21 cellular contexts compared by ENCODE assay signal in genomic region chr21:17989780-17990179, GRCh38.
"Had no signal": no experiment of that assay in that cellular context is flagged by ENCODE, and none has a peak within 500 bp of the region (broad histone marks: within the 10 kb centered on the region; RNA-seq: fewer than 3 reads in every experiment).

No MANE protein-coding gene starts in this region.

- H3K9me3 Mint-ChIP-seq: activated T-helper 1 cell treated with anti-CD3 and anti-CD28 coated beads, Interleukin-12 subunit alpha, Interleukin-12 subunit beta, Interleukin-2, Interleukin-4 antibody, amounts not matched to agents 30 ng/mL and 10 ng/mL and 1 ng/mL, durations not matched to agents 14 hours and 24 hours and 36 hours; stimulated activated naive CD8-positive, alpha-beta T cell treated with anti-CD3 and anti-CD28 coated beads, Interleukin-15, Interleukin-2, amounts not matched to agents 100 ng/mL and 50 ng/mL, for 24 hours had no signal

- H3K4me1 Mint-ChIP-seq: activated CD4-positive, alpha-beta T cell treated with anti-CD3 and anti-CD28 coated beads, Interleukin-2, amount 10 ng/mL, durations not matched to agents 7 days and 5 days; activated CD8-positive, alpha-beta memory T cell treated with anti-CD3 and anti-CD28 coated beads, Interleukin-2, amount 10 ng/mL, durations not matched to agents 7 days and 5 days; activated naive CD8-positive, alpha-beta T cell treated with anti-CD3 and anti-CD28 coated beads, Interleukin-2, amount 50 U/mL, for 24 hours; nephron progenitor cell had no signal

- H3K9me3 ChIP-seq: right lobe of liver, thyroid gland, upper lobe of right lung had no signal

- H3K27ac ChIP-seq: heart left ventricle, right lobe of liver, skin epidermis, thyroid gland, upper lobe of right lung had no signal

- ATAC-seq: activated CD8-positive, alpha-beta memory T cell treated with anti-CD3 and anti-CD28 coated beads, Interleukin-2, amount 10 ng/mL, durations not matched to agents 7 days and 5 days; activated CD8-positive, alpha-beta T cell treated with anti-CD3 and anti-CD28 coated beads for 36 hours; activated naive CD8-positive, alpha-beta T cell treated with anti-CD3 and anti-CD28 coated beads, Interleukin-2, amount 50 U/mL, for 24 hours; heart left ventricle; left cardiac atrium; right lobe of liver; upper lobe of right lung had no signal

- H3K4me1 ChIP-seq: heart left ventricle, right lobe of liver, thyroid gland, upper lobe of right lung had no signal

- H3K4me3 Mint-ChIP-seq: activated CD4-positive, alpha-beta T cell treated with anti-CD3 and anti-CD28 coated beads, Interleukin-2, amount 10 ng/mL, durations not matched to agents 7 days and 5 days; activated CD8-positive, alpha-beta memory T cell treated with anti-CD3 and anti-CD28 coated beads, Interleukin-2, amount 10 ng/mL, durations not matched to agents 7 days and 5 days; activated CD8-positive, alpha-beta T cell treated with anti-CD3 and anti-CD28 coated beads for 36 hours; activated naive CD8-positive, alpha-beta T cell treated with anti-CD3 and anti-CD28 coated beads, Interleukin-2, amount 50 U/mL, for 24 hours; activated T-helper 1 cell treated with anti-CD3 and anti-CD28 coated beads, Interleukin-12 subunit alpha, Interleukin-12 subunit beta, Interleukin-2, Interleukin-4 antibody, amounts not matched to agents 30 ng/mL and 10 ng/mL and 1 ng/mL, durations not matched to agents 14 hours and 24 hours and 36 hours; nephron progenitor cell; stimulated activated naive CD8-positive, alpha-beta T cell treated with anti-CD3 and anti-CD28 coated beads, Interleukin-15, Interleukin-2, amounts not matched to agents 100 ng/mL and 50 ng/mL, for 24 hours; T-helper 1 cell treated with Interleukin-12 subunit alpha and Interleukin-12 subunit beta and Interleukin-4 antibody, amounts not matched to agents 30 μg/mL and 1 μg/mL, for 36 hours had no signal

- H3K36me3 Mint-ChIP-seq: activated CD8-positive, alpha-beta memory T cell treated with anti-CD3 and anti-CD28 coated beads, Interleukin-2, amount 10 ng/mL, durations not matched to agents 7 days and 5 days had no signal

- H3K36me3 ChIP-seq: heart left ventricle, right lobe of liver, thyroid gland, upper lobe of right lung had no signal

- H3K27me3 ChIP-seq: heart left ventricle, right lobe of liver, thyroid gland, upper lobe of right lung had no signal

- H3K27me3 Mint-ChIP-seq: activated CD4-positive, alpha-beta T cell treated with anti-CD3 and anti-CD28 coated beads, Interleukin-2, amount 10 ng/mL, durations not matched to agents 7 days and 5 days; activated CD8-positive, alpha-beta memory T cell treated with anti-CD3 and anti-CD28 coated beads, Interleukin-2, amount 10 ng/mL, durations not matched to agents 7 days and 5 days; activated naive CD8-positive, alpha-beta T cell treated with anti-CD3 and anti-CD28 coated beads, Interleukin-2, amount 50 U/mL, for 24 hours; stimulated activated naive CD8-positive, alpha-beta T cell treated with anti-CD3 and anti-CD28 coated beads, Interleukin-15, Interleukin-2, amounts not matched to agents 100 ng/mL and 50 ng/mL, for 24 hours had no signal

- DNase-seq: activated CD4-positive, alpha-beta T cell treated with anti-CD3 and anti-CD28 coated beads, Interleukin-2, amount 10 ng/mL, durations not matched to agents 7 days and 5 days; activated CD8-positive, alpha-beta memory T cell treated with anti-CD3 and anti-CD28 coated beads, Interleukin-2, amount 10 ng/mL, durations not matched to agents 7 days and 5 days; activated CD8-positive, alpha-beta T cell treated with anti-CD3 and anti-CD28 coated beads for 36 hours; activated gamma-delta T cell; activated naive CD4-positive, alpha-beta T cell treated with anti-CD3 and anti-CD28 coated beads, Interleukin-2, amount 50 U/mL, for 16 hours; activated naive CD8-positive, alpha-beta T cell treated with anti-CD3 and anti-CD28 coated beads, Interleukin-2, amount 50 U/mL, for 24 hours; activated T-cell treated with anti-CD3 and anti-CD28 coated beads for 4 hours; heart left ventricle; islet precursor cell; left cardiac atrium; nephron progenitor cell; occipital lobe; right lobe of liver; stimulated activated CD4-positive, alpha-beta T cell treated with anti-CD3 and anti-CD28 coated beads, Interleukin-1b, Interleukin-23, amount 100 ng/mL, for 48 hours; substantia nigra; thyroid gland; upper lobe of right lung had no signal

- H3K27ac Mint-ChIP-seq: activated CD4-positive, alpha-beta T cell treated with anti-CD3 and anti-CD28 coated beads, Interleukin-2, amount 10 ng/mL, durations not matched to agents 7 days and 5 days; activated CD8-positive, alpha-beta memory T cell treated with anti-CD3 and anti-CD28 coated beads, Interleukin-2, amount 10 ng/mL, durations not matched to agents 7 days and 5 days; activated CD8-positive, alpha-beta T cell treated with anti-CD3 and anti-CD28 coated beads for 36 hours; activated naive CD8-positive, alpha-beta T cell treated with anti-CD3 and anti-CD28 coated beads, Interleukin-2, amount 50 U/mL, for 24 hours; activated T-helper 1 cell treated with anti-CD3 and anti-CD28 coated beads, Interleukin-12 subunit alpha, Interleukin-12 subunit beta, Interleukin-2, Interleukin-4 antibody, amounts not matched to agents 30 ng/mL and 10 ng/mL and 1 ng/mL, durations not matched to agents 14 hours and 24 hours and 36 hours; nephron progenitor cell; stimulated activated naive CD8-positive, alpha-beta T cell treated with anti-CD3 and anti-CD28 coated beads, Interleukin-15, Interleukin-2, amounts not matched to agents 100 ng/mL and 50 ng/mL, for 24 hours; T-helper 1 cell treated with Interleukin-12 subunit alpha and Interleukin-12 subunit beta and Interleukin-4 antibody, amounts not matched to agents 30 μg/mL and 1 μg/mL, for 36 hours had no signal

- H3K4me3 ChIP-seq: heart left ventricle, right lobe of liver, skin epidermis, thyroid gland, upper lobe of right lung had no signal
